1 cellular context compared by ENCODE assay signal in genomic region chr17:82494236-82495055, GRCh38.
A peak's percentile ranks its signal among the peaks of the same experiment; 100 is the strongest.
TF ChIP-seq lines count a peak whose summit lies in the region.

No MANE protein-coding gene starts in this region.

TF ChIP-seq in HEK293, 187 proteins besides CTCF, POLR2A, EP300 and RAD21 (continued from another document):
- TF ChIP-seq ELK4 (IDR thresholded peaks at IDR 0.05; ENCODE audit: borderline replicate concordance, low read depth, low read length) (no peak), ZNF530 (tag by site-specific recombination; IDR thresholded peaks at IDR 0.05; ENCODE audit: low read depth) (no peak), ZSCAN5A (tag by site-specific recombination; IDR thresholded peaks at IDR 0.05) (0 out of 2 replicates have a peak, but pooled peaks have one; percentile 10), ZBTB7A (tag by site-specific recombination; IDR thresholded peaks at IDR 0.05; ENCODE audit: low read depth) (peak; percentile 43), ZNF426 (tag by site-specific recombination; IDR thresholded peaks at IDR 0.05) (no peak; the same call in 1 of the 2 replicates), ZNF350 (tag by site-specific recombination; IDR thresholded peaks at IDR 0.05) (no peak), ZSCAN23 (tag by site-specific recombination; IDR thresholded peaks at IDR 0.05) (peak; percentile 87; the same call in 1 of the 2 replicates), ZNF626 (tag by site-specific recombination; IDR thresholded peaks at IDR 0.05) (no peak), ZNF10 (tag by site-specific recombination; IDR thresholded peaks at IDR 0.05) (peak; percentile 50; the same call in 1 of the 2 replicates), SCRT1 (tag by site-specific recombination; IDR thresholded peaks at IDR 0.05; ENCODE audit: borderline replicate concordance) (peak; percentile 92), ZNF112 (tag by site-specific recombination; IDR thresholded peaks at IDR 0.05) (no peak), RBAK (tag by site-specific recombination; IDR thresholded peaks at IDR 0.05) (no peak), ZBTB1 (tag by site-specific recombination; IDR thresholded peaks at IDR 0.05) (no peak), ZNF768 (tag by site-specific recombination; IDR thresholded peaks at IDR 0.05) (peak; percentile 88), TCF7L2 (IDR thresholded peaks at IDR 0.05; ENCODE audit: borderline replicate concordance, low read depth, low read length) (no peak), GFI1B (tag by site-specific recombination; IDR thresholded peaks at IDR 0.05) (peak; percentile 68; the same call in 1 of the 2 replicates), ZNF214 (tag by site-specific recombination; IDR thresholded peaks at IDR 0.05; ENCODE audit: borderline replicate concordance) (no peak), ZNF138 (tag by site-specific recombination; IDR thresholded peaks at IDR 0.05; ENCODE audit: borderline replicate concordance) (no peak), ZNF221 (tag by site-specific recombination; IDR thresholded peaks at IDR 0.05; ENCODE audit: borderline replicate concordance) (0 out of 2 replicates have a peak, but pooled peaks have one; percentile 76), WT1 (tag by site-specific recombination; IDR thresholded peaks at IDR 0.05) (peak; percentile 68), ZIC2 (tag by site-specific recombination; IDR thresholded peaks at IDR 0.05) (peak; percentile 66), KLF17 (tag by site-specific recombination; IDR thresholded peaks at IDR 0.05) (peak; percentile 97), SCRT2 (tag by site-specific recombination; IDR thresholded peaks at IDR 0.05) (peak; percentile 90), IKZF3 (tag by site-specific recombination; IDR thresholded peaks at IDR 0.05) (peak; percentile 100), EGR2 (tag by site-specific recombination; IDR thresholded peaks at IDR 0.05; ENCODE audit: low read depth) (no peak), YY2 (tag by site-specific recombination; IDR thresholded peaks at IDR 0.05) (peak; percentile 52), KLF8 (tag by site-specific recombination; IDR thresholded peaks at IDR 0.05) (peak; percentile 86), ZNF585B (tag by site-specific recombination; IDR thresholded peaks at IDR 0.05) (no peak), ZNF16 (tag by site-specific recombination; IDR thresholded peaks at IDR 0.05; ENCODE audit: low read depth) (no peak), ZNF121 (tag by site-specific recombination; IDR thresholded peaks at IDR 0.05) (peak; percentile 61), PBX3 (CRISPR knock-in tag; IDR thresholded peaks at IDR 0.05) (0 out of 2 replicates have a peak, but pooled peaks have one; percentile 52), BCL6B (tag by site-specific recombination; IDR thresholded peaks at IDR 0.05) (no peak), PRDM4 (tag by site-specific recombination; IDR thresholded peaks at IDR 0.05) (peak; percentile 67), ZFHX2 (tag by site-specific recombination; conservative IDR thresholded peaks at IDR 0.05) (no peak; the same call in 1 of the 2 replicates), ZNF623 (tag by site-specific recombination; IDR thresholded peaks at IDR 0.05) (peak; percentile 23), KLF10 (tag by site-specific recombination; IDR thresholded peaks at IDR 0.05) (peak; percentile 85), ZNF548 (tag by site-specific recombination; IDR thresholded peaks at IDR 0.05) (no peak), ZFP3 (tag by site-specific recombination; IDR thresholded peaks at IDR 0.05; ENCODE audit: low read depth) (no peak; the same call in 1 of the 2 replicates), ZXDB (tag by site-specific recombination; IDR thresholded peaks at IDR 0.05) (no peak), ZNF311 (tag by site-specific recombination; IDR thresholded peaks at IDR 0.05; ENCODE audit: borderline replicate concordance) (no peak), ZNF174 (tag by site-specific recombination; IDR thresholded peaks at IDR 0.05) (no peak), PRDM10 (tag by site-specific recombination; IDR thresholded peaks at IDR 0.05) (peak; percentile 78), ZNF169 (tag by site-specific recombination; IDR thresholded peaks at IDR 0.05) (no peak), GLIS1 (tag by site-specific recombination; IDR thresholded peaks at IDR 0.05) (peak; percentile 74), ZBTB21 (tag by site-specific recombination; IDR thresholded peaks at IDR 0.05) (peak; percentile 61; the same call in 1 of the 2 replicates), ZBTB26 (tag by site-specific recombination; optimal IDR thresholded peaks at IDR 0.05) (peak; percentile 45), ZBTB20 (tag by site-specific recombination; IDR thresholded peaks at IDR 0.05) (peak; percentile 92), ZNF48 (tag by site-specific recombination; IDR thresholded peaks at IDR 0.05) (no peak), BCL11A (tag by site-specific recombination; IDR thresholded peaks at IDR 0.05; ENCODE audit: low read depth) (peak; percentile 90), ZNF18 (tag by site-specific recombination; IDR thresholded peaks at IDR 0.05) (no peak), ZNF843 (tag by site-specific recombination; IDR thresholded peaks at IDR 0.05) (peak; percentile 61; the same call in 1 of the 2 replicates), ZNF362 (tag by site-specific recombination; IDR thresholded peaks at IDR 0.05) (no peak), ZNF514 (tag by site-specific recombination; IDR thresholded peaks at IDR 0.05) (no peak), ZNF223 (tag by site-specific recombination; IDR thresholded peaks at IDR 0.05) (no peak), ZNF510 (tag by site-specific recombination; IDR thresholded peaks at IDR 0.05; ENCODE audit: insufficient replicate concordance) (no peak)
